Comparison of ENCODE assay signal across 1 cellular context in the genomic region with DNA sequence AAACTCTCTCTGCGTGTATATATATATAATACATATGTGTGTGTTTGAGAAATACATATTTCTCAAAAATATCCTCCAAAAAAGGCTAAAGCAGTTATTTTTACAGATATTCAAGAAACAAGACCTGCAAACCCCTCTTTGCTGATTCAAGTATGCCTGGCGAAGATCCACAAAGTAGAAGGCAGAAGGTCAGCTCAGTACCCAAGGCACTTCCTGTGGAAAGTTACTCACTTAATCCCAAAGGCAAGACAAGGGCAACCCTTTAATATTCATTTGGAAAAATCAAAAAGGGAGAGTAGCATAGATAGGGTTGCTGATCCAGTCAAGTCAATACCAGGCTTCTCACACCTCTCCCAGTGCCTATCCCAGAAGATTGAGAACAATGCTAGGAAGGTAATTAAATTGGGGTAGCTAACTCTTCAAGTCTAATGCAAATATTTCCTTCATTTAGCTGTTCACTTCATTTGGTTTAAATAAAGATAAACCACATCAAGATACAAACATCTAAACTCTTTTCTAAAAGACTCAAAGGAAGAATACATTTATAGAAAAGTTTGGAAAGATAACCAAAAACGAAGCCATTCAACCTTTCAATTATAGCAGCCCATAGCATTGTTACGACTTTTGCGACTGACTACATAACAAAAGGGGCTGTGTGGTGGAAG.
TF ChIP-seq lines count a peak whose summit lies in the region.

No MANE protein-coding gene starts in this region.

TF ChIP-seq in GM12878, 131 proteins besides CTCF, POLR2A, EP300 and RAD21:
- TF ChIP-seq, protein P1, sequence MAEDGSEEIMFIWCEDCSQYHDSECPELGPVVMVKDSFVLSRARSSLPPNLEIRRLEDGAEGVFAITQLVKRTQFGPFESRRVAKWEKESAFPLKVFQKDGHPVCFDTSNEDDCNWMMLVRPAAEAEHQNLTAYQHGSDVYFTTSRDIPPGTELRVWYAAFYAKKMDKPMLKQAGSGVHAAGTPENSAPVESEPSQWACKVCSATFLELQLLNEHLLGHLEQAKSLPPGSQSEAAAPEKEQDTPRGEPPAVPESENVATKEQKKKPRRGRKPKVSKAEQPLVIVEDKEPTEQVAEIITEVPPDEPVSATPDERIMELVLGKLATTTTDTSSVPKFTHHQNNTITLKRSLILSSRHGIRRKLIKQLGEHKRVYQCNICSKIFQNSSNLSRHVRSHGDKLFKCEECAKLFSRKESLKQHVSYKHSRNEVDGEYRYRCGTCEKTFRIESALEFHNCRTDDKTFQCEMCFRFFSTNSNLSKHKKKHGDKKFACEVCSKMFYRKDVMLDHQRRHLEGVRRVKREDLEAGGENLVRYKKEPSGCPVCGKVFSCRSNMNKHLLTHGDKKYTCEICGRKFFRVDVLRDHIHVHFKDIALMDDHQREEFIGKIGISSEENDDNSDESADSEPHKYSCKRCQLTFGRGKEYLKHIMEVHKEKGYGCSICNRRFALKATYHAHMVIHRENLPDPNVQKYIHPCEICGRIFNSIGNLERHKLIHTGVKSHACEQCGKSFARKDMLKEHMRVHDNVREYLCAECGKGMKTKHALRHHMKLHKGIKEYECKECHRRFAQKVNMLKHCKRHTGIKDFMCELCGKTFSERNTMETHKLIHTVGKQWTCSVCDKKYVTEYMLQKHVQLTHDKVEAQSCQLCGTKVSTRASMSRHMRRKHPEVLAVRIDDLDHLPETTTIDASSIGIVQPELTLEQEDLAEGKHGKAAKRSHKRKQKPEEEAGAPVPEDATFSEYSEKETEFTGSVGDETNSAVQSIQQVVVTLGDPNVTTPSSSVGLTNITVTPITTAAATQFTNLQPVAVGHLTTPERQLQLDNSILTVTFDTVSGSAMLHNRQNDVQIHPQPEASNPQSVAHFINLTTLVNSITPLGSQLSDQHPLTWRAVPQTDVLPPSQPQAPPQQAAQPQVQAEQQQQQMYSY (CRISPR knock-in tag; IDR thresholded peaks at IDR 0.05): no peak
- TF ChIP-seq RAD51 (IDR thresholded peaks at IDR 0.05): no peak
- no peak for TF ChIP-seq PAX5 (IDR thresholded peaks at IDR 0.05; ENCODE audit: borderline replicate concordance, low read depth, low read length)
- no peak for TF ChIP-seq ZNF384 (IDR thresholded peaks at IDR 0.05; ENCODE audit: borderline replicate concordance, low read depth, low read length)
- no peak for TF ChIP-seq ZSCAN29 (IDR thresholded peaks at IDR 0.05)
- TF ChIP-seq NFIC (IDR thresholded peaks at IDR 0.05; ENCODE audit: low read depth, low read length): no peak
- TF ChIP-seq, protein P2, sequence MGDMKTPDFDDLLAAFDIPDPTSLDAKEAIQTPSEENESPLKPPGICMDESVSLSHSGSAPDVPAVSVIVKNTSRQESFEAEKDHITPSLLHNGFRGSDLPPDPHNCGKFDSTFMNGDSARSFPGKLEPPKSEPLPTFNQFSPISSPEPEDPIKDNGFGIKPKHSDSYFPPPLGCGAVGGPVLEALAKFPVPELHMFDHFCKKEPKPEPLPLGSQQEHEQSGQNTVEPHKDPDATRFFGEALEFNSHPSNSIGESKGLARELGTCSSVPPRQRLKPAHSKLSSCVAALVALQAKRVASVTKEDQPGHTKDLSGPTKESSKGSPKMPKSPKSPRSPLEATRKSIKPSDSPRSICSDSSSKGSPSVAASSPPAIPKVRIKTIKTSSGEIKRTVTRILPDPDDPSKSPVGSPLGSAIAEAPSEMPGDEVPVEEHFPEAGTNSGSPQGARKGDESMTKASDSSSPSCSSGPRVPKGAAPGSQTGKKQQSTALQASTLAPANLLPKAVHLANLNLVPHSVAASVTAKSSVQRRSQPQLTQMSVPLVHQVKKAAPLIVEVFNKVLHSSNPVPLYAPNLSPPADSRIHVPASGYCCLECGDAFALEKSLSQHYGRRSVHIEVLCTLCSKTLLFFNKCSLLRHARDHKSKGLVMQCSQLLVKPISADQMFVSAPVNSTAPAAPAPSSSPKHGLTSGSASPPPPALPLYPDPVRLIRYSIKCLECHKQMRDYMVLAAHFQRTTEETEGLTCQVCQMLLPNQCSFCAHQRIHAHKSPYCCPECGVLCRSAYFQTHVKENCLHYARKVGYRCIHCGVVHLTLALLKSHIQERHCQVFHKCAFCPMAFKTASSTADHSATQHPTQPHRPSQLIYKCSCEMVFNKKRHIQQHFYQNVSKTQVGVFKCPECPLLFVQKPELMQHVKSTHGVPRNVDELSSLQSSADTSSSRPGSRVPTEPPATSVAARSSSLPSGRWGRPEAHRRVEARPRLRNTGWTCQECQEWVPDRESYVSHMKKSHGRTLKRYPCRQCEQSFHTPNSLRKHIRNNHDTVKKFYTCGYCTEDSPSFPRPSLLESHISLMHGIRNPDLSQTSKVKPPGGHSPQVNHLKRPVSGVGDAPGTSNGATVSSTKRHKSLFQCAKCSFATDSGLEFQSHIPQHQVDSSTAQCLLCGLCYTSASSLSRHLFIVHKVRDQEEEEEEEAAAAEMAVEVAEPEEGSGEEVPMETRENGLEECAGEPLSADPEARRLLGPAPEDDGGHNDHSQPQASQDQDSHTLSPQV (IDR thresholded peaks at IDR 0.05): no peak
- TF ChIP-seq, protein P3, sequence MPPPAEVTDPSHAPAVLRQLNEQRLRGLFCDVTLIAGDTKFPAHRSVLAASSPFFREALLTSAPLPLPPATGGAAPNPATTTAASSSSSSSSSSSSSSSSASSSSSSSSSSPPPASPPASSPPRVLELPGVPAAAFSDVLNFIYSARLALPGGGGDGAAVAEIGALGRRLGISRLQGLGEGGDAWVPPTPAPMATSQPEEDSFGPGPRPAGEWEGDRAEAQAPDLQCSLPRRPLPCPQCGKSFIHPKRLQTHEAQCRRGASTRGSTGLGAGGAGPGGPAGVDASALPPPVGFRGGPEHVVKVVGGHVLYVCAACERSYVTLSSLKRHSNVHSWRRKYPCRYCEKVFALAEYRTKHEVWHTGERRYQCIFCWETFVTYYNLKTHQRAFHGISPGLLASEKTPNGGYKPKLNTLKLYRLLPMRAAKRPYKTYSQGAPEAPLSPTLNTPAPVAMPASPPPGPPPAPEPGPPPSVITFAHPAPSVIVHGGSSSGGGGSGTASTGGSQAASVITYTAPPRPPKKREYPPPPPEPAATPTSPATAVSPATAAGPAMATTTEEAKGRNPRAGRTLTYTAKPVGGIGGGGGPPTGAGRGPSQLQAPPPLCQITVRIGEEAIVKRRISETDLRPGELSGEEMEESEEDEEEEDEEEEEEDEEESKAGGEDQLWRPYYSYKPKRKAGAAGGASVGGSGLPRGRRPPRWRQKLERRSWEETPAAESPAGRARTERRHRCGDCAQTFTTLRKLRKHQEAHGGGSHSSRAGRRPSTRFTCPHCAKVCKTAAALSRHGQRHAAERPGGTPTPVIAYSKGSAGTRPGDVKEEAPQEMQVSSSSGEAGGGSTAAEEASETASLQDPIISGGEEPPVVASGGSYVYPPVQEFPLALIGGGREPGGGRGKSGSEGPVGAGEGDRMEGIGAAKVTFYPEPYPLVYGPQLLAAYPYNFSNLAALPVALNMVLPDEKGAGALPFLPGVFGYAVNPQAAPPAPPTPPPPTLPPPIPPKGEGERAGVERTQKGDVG (CRISPR knock-in tag; IDR thresholded peaks at IDR 0.05): no peak
- no peak for TF ChIP-seq JUNB (IDR thresholded peaks at IDR 0.05)
- no peak for TF ChIP-seq ZNF207 (IDR thresholded peaks at IDR 0.05; ENCODE audit: borderline replicate concordance)
- TF ChIP-seq RUNX3 (IDR thresholded peaks at IDR 0.05; ENCODE audit: low read length): no peak
- no peak for TF ChIP-seq EZH2 (IDR thresholded peaks at IDR 0.05; ENCODE audit: borderline replicate concordance, control insufficient read depth, low read depth, low read length)
TF ChIP-seq in GM12878: peak in this region for 0.
